Comparison of ENCODE assay signal across 8 cellular contexts in the genomic region with DNA sequence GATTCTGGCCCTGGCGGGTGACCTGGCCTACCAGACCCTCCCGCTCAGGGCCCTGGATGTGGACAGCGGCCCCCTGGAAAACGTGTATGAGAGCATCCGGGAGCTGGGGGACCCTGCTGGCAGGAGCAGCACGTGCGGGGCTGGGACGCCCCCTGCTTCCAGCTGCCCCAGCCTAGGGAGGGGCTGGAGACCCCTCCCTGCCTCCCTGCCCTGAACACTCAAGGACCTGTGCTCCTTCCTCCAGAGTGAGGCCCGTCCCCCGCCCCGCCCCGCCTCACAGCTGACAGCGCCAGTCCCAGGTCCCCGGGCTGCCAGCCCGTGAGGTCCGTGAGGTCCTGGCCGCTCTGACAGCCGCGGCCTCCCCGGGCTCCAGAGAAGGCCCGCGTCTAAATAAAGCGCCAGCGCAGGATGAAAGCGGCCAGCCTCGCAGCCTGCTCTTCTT. TPM values are rescaled to one million over a fixed set of nuclear protein-coding genes. Genes with fewer than 3 reads are reported as not detected.
DNase-seq lines count a peak whose midpoint lies in the region; ATAC-seq and TF ChIP-seq lines count a peak whose summit lies in the region.

No MANE protein-coding gene starts in this region.

- WGBS in heart left ventricle, 4 donors, result 12 to 48% (median 19%) methylated on average over 5 to 26 of the region's 26 CpGs
- WGBS in sigmoid colon, 2 donors, result 10 to 28% methylated on average over 26 of the region's 26 CpGs

- peaks cover 18% of the 10 kb centered on the region for H3K4me1 Mint-ChIP-seq in activated T-helper 1 cell treated with anti-CD3 and anti-CD28 coated beads, Interleukin-12 subunit alpha, Interleukin-12 subunit beta, Interleukin-2, Interleukin-4 antibody, amounts not matched to agents 30 ng/mL and 10 ng/mL and 1 ng/mL, durations not matched to agents 14 hours and 24 hours and 36 hours (ENCODE audit: low read depth)

- H3K27ac ChIP-seq in heart left ventricle (peak overlapping the region; percentile 87 to 100 (median 96)), sigmoid colon (peak overlapping the region; percentile 83 to 93 (median 90))

- no peaks in the 10 kb centered on the region for H3K27me3 Mint-ChIP-seq in activated T-helper 1 cell treated with anti-CD3 and anti-CD28 coated beads, Interleukin-12 subunit alpha, Interleukin-12 subunit beta, Interleukin-2, Interleukin-4 antibody, amounts not matched to agents 30 ng/mL and 10 ng/mL and 1 ng/mL, durations not matched to agents 14 hours and 24 hours and 36 hours (ENCODE audit: insufficient read depth)

- H3K4me3 ChIP-seq in heart left ventricle, result peak overlapping the region; percentile 22 to 95 (median 65)
- peak overlapping the region; percentile 48 to 66 (median 57) for H3K4me3 ChIP-seq in sigmoid colon

- H3K4me1 ChIP-seq in heart left ventricle (peaks cover 9 to 46% (median 35%) of the 10 kb centered on the region in 12 donors), sigmoid colon (peaks cover 0 to 43% (median 36%) of the 10 kb centered on the region in 4 donors)

- no peak for TF ChIP-seq POLR2A in heart left ventricle (IDR thresholded peaks at IDR 0.05)
- no peak for TF ChIP-seq POLR2A in sigmoid colon (IDR thresholded peaks at IDR 0.05)

- DNase-seq in activated naive CD4-positive, alpha-beta T cell treated with Interleukin-2 at 50 U/mL for 16 hours, result peak; percentile 28
- DNase-seq in activated naive CD4-positive, alpha-beta T cell treated with anti-CD3 and anti-CD28 coated beads, Interleukin-2, amount 50 U/mL, for 16 hours, result no peak
- no peak for DNase-seq in activated T-helper 1 cell treated with anti-CD3 and anti-CD28 coated beads, Interleukin-12 subunit alpha, Interleukin-12 subunit beta, Interleukin-2, Interleukin-4 antibody, amounts not matched to agents 30 ng/mL and 10 ng/mL and 1 ng/mL, durations not matched to agents 14 hours and 24 hours and 36 hours (ENCODE audit: low spot score)
- DNase-seq in heart left ventricle (peak; percentile 75 to 87 (median 80)), sigmoid colon (peak; percentile 89), NCI-H774 (lab: John Stamatoyannopoulos, UW) (no peak), RKO (ENCODE audit: low spot score) (no peak), NCI-H2081 treated with DMSO at 0.1 percent for 48 hours (lab: John Stamatoyannopoulos, UW) (no peak)

- peak overlapping the region; percentile 33 for H3K4me3 Mint-ChIP-seq in activated T-helper 1 cell treated with anti-CD3 and anti-CD28 coated beads, Interleukin-12 subunit alpha, Interleukin-12 subunit beta, Interleukin-2, Interleukin-4 antibody, amounts not matched to agents 30 ng/mL and 10 ng/mL and 1 ng/mL, durations not matched to agents 14 hours and 24 hours and 36 hours

- intact Hi-C loops in activated T-helper 1 cell treated with anti-CD3 and anti-CD28 coated beads, Interleukin-12 subunit alpha, Interleukin-12 subunit beta, Interleukin-2, Interleukin-4 antibody, amounts not matched to agents 30 ng/mL and 10 ng/mL and 1 ng/mL, durations not matched to agents 14 hours and 24 hours and 36 hours (cut with micrococcal nuclease), result loop anchor here (1.0 to 10.0 kb wide), 4 partner anchors 7 to 304 kb away; a partner anchor contains a TSS
- intact Hi-C loops in heart left ventricle (cut with DNase I), result loop anchor here in 2 of 10 donors (5.0 to 10.0 kb wide), 2 partner anchors 64 to 81 kb away; a partner anchor contains a TSS
- intact Hi-C loops in sigmoid colon (cut with DNase I), result loop anchor here (2.0 kb wide), 1 partner anchor 32 kb away; a partner anchor contains a TSS

- no peaks in the 10 kb centered on the region for H3K9me3 Mint-ChIP-seq in activated T-helper 1 cell treated with anti-CD3 and anti-CD28 coated beads, Interleukin-12 subunit alpha, Interleukin-12 subunit beta, Interleukin-2, Interleukin-4 antibody, amounts not matched to agents 30 ng/mL and 10 ng/mL and 1 ng/mL, durations not matched to agents 14 hours and 24 hours and 36 hours

- peaks cover 0 to 48% (median 38%) of the 10 kb centered on the region in 9 donors for H3K36me3 ChIP-seq in heart left ventricle
- H3K36me3 ChIP-seq in sigmoid colon, result peaks cover 20 to 48% (median 26%) of the 10 kb centered on the region in 4 donors

- no peak for TF ChIP-seq CTCF in heart left ventricle (IDR thresholded peaks at IDR 0.05)
- TF ChIP-seq CTCF in sigmoid colon (IDR thresholded peaks at IDR 0.05), result no peak

- peaks cover 17% of the 10 kb centered on the region for H3K36me3 Mint-ChIP-seq in activated T-helper 1 cell treated with anti-CD3 and anti-CD28 coated beads, Interleukin-12 subunit alpha, Interleukin-12 subunit beta, Interleukin-2, Interleukin-4 antibody, amounts not matched to agents 30 ng/mL and 10 ng/mL and 1 ng/mL, durations not matched to agents 14 hours and 24 hours and 36 hours (ENCODE audit: low read depth)

- H3K27ac Mint-ChIP-seq in activated T-helper 1 cell treated with anti-CD3 and anti-CD28 coated beads, Interleukin-12 subunit alpha, Interleukin-12 subunit beta, Interleukin-2, Interleukin-4 antibody, amounts not matched to agents 30 ng/mL and 10 ng/mL and 1 ng/mL, durations not matched to agents 14 hours and 24 hours and 36 hours, result no peak overlapping the region

- no peak for TF ChIP-seq EP300 in sigmoid colon (IDR thresholded peaks at IDR 0.05)

- no peaks in the 10 kb centered on the region for H3K27me3 ChIP-seq in heart left ventricle
- H3K27me3 ChIP-seq in sigmoid colon, result peaks cover 0 to 10% (median 0%) of the 10 kb centered on the region in 3 donors

- peak; percentile 17 to 50 (median 38) for ATAC-seq in heart left ventricle

- no peaks in the 10 kb centered on the region for H3K9me3 ChIP-seq in heart left ventricle
- no peaks in the 10 kb centered on the region for H3K9me3 ChIP-seq in sigmoid colon

RNA-seq across cellular contexts. Expression of a gene that starts 0.9 kb away (rescaled TPM):
- total RNA-seq in activated T-helper 1 cell treated with anti-CD3 and anti-CD28 coated beads, Interleukin-12 subunit alpha, Interleukin-12 subunit beta, Interleukin-2, Interleukin-4 antibody, amounts not matched to agents 30 ng/mL and 10 ng/mL and 1 ng/mL, durations not matched to agents 14 hours and 24 hours and 36 hours, result 34.7 and 38.3 TPM in 2 replicates
- total RNA-seq in heart left ventricle (10 to 100 TPM; 41.4 to 82.5 (median 70.7) TPM), sigmoid colon (10 to 100 TPM; 25.2 to 78.2 (median 54.5) TPM)
- polyA plus RNA-seq in heart left ventricle (10 to 100 TPM; 18.3 to 80.3 TPM), sigmoid colon (10 to 100 TPM; 19.7 to 33.0 (median 33.0) TPM)

RNA-seq across cellular contexts. Expression of a gene that starts 2.2 kb away (rescaled TPM):
- 12.1 TPM in 2 replicates for total RNA-seq in activated T-helper 1 cell treated with anti-CD3 and anti-CD28 coated beads, Interleukin-12 subunit alpha, Interleukin-12 subunit beta, Interleukin-2, Interleukin-4 antibody, amounts not matched to agents 30 ng/mL and 10 ng/mL and 1 ng/mL, durations not matched to agents 14 hours and 24 hours and 36 hours
- total RNA-seq in heart left ventricle (1 to 10 TPM in 8 of 9 donors, under 1 TPM in 1; 0.95 to 7.1 (median 3.4) TPM), sigmoid colon (1 to 10 TPM; 4.6 to 7.8 (median 6.4) TPM)
- polyA plus RNA-seq in heart left ventricle (1 to 10 TPM; 2.2 to 4.4 TPM), sigmoid colon (10 to 100 TPM in 1 of 3 donors, 1 to 10 TPM in 1, not detected in 1; 4.8 to 35.3 TPM)

RNA-seq across cellular contexts. Expression of a gene that starts 30.9 kb away (rescaled TPM):
- 34.5 and 36.7 TPM in 2 replicates for total RNA-seq in activated T-helper 1 cell treated with anti-CD3 and anti-CD28 coated beads, Interleukin-12 subunit alpha, Interleukin-12 subunit beta, Interleukin-2, Interleukin-4 antibody, amounts not matched to agents 30 ng/mL and 10 ng/mL and 1 ng/mL, durations not matched to agents 14 hours and 24 hours and 36 hours
- total RNA-seq in heart left ventricle (10 to 100 TPM; 12.9 to 22.0 (median 18.5) TPM), sigmoid colon (10 to 100 TPM; 18.5 to 22.5 (median 19.6) TPM)
- polyA plus RNA-seq in heart left ventricle (10 to 100 TPM; 27.9 to 34.4 TPM), sigmoid colon (10 to 100 TPM; 24.0 to 44.9 (median 30.5) TPM)

RNA-seq across cellular contexts. Expression of a gene that starts 30.9 kb away (rescaled TPM):
- total RNA-seq in activated T-helper 1 cell treated with anti-CD3 and anti-CD28 coated beads, Interleukin-12 subunit alpha, Interleukin-12 subunit beta, Interleukin-2, Interleukin-4 antibody, amounts not matched to agents 30 ng/mL and 10 ng/mL and 1 ng/mL, durations not matched to agents 14 hours and 24 hours and 36 hours, result 71.8 and 73.5 TPM in 2 replicates
- total RNA-seq in heart left ventricle (10 to 100 TPM; 27.3 to 47.8 (median 33.8) TPM), sigmoid colon (10 to 100 TPM; 26.8 to 38.7 (median 28.8) TPM)
- polyA plus RNA-seq in heart left ventricle (10 to 100 TPM; 35.9 to 38.0 TPM), sigmoid colon (10 to 100 TPM; 39.1 to 70.2 (median 45.6) TPM)

RNA-seq across cellular contexts. Expression of a gene that starts 42.3 kb away (rescaled TPM):
- not detected in 2 replicates for total RNA-seq in activated T-helper 1 cell treated with anti-CD3 and anti-CD28 coated beads, Interleukin-12 subunit alpha, Interleukin-12 subunit beta, Interleukin-2, Interleukin-4 antibody, amounts not matched to agents 30 ng/mL and 10 ng/mL and 1 ng/mL, durations not matched to agents 14 hours and 24 hours and 36 hours
- 1 to 10 TPM in 4 of 9 donors, under 1 TPM in 4, not detected in 1; 0.42 to 5.7 (median 0.92) TPM for total RNA-seq in heart left ventricle
- polyA plus RNA-seq in heart left ventricle, result 1 to 10 TPM; 2.9 to 6.4 TPM
- total RNA-seq in sigmoid colon, result 10 to 100 TPM in 1 of 4 donors, 1 to 10 TPM in 3; 1.8 to 45.5 (median 4.2) TPM
- 100 to 1,000 TPM in 1 of 3 donors, 1 to 10 TPM in 2; 1.2 to 186 (median 4.8) TPM for polyA plus RNA-seq in sigmoid colon

Comparison
In these comparisons a context has a peak if more than half of its experiments do, and no peak if none do; other contexts are left out.
1. DNase-seq: peak in activated naive CD4-positive, alpha-beta T cell treated with Interleukin-2 at 50 U/mL for 16 hours (single experiment), heart left ventricle (5 of 5) and sigmoid colon (single experiment); none in activated naive CD4-positive, alpha-beta T cell treated with anti-CD3 and anti-CD28 coated beads, Interleukin-2, amount 50 U/mL, for 16 hours (single experiment), activated T-helper 1 cell treated with anti-CD3 and anti-CD28 coated beads, Interleukin-12 subunit alpha, Interleukin-12 subunit beta, Interleukin-2, Interleukin-4 antibody, amounts not matched to agents 30 ng/mL and 10 ng/mL and 1 ng/mL, durations not matched to agents 14 hours and 24 hours and 36 hours (single experiment), NCI-H774 (single experiment), RKO (single experiment) and NCI-H2081 treated with DMSO at 0.1 percent for 48 hours (single experiment).